Comparison of ENCODE assay signal across 1 cellular context in the genomic region with DNA sequence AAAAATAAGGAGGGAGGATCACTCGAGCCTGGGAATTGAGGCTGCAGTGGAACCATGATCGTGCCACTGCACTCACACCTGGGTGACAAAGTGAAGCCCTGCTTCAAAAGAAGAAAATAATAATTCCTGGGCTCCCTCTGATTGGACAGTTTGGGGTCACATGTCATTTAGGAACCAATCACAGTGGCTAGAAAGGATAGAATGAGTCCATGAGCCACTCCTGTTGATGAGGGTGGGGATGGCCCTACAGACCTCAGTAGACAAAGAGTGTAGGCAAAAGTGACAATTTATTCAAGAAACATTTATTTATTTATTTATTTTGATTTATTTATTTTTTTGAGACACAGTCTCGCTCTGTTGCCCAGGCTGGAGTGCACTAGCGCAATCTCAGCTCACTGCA.
TF ChIP-seq lines count a peak whose summit lies in the region.

No MANE protein-coding gene starts in this region.

TF ChIP-seq in HepG2, 621 proteins besides CTCF, POLR2A, EP300 and RAD21:
- TF ChIP-seq, protein P1, sequence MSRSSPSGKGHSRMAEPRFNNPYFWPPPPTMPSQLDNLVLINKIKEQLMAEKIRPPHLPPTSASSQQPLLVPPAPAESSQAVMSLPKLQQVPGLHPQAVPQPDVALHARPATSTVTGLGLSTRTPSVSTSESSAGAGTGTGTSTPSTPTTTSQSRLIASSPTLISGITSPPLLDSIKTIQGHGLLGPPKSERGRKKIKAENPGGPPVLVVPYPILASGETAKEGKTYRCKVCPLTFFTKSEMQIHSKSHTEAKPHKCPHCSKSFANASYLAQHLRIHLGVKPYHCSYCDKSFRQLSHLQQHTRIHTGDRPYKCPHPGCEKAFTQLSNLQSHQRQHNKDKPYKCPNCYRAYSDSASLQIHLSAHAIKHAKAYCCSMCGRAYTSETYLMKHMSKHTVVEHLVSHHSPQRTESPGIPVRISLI (CRISPR knock-in tag; IDR thresholded peaks at IDR 0.05; ENCODE audit: borderline replicate concordance) = no peak
- TF ChIP-seq ZNF17 (CRISPR knock-in tag; IDR thresholded peaks at IDR 0.05) (no peak), TOPORS (CRISPR knock-in tag; IDR thresholded peaks at IDR 0.05) (no peak), NFYB (CRISPR knock-in tag; IDR thresholded peaks at IDR 0.05) (peak; percentile 62), ZNF557 (CRISPR knock-in tag; IDR thresholded peaks at IDR 0.05) (no peak), NFYC (CRISPR knock-in tag; IDR thresholded peaks at IDR 0.05) (peak; percentile 64)
